Comparison of ENCODE assay signal across 22 cellular contexts in the genomic region with DNA sequence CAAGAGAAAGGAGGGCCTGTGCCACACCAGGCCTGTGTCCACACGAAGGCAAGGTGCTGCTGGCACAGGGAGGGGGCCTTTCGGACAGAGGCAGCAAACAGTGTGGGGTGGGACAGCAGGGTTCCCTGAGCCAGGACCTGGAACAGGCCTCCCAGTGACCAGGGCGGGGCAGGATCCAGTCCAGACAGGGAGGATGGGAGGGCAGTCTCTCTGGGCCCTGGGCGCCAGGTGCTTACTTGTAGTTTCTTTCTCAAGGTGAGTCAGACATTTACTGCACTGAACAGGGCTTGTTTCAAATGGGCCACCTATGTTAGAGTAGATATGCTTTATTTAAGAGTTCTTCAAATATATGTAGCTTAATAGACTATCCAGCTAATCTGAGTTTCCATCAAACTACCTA. TPM values are rescaled to one million over a fixed set of nuclear protein-coding genes. Genes with fewer than 3 reads are reported as not detected.
A peak's percentile ranks its signal among the peaks of the same experiment; 100 is the strongest.
DNase-seq lines count a peak whose midpoint lies in the region; ATAC-seq, FAIRE-seq and TF ChIP-seq lines count a peak whose summit lies in the region.
"Had no signal": no experiment of that assay in that cellular context is flagged by ENCODE, and none has a peak within 500 bp of the region (broad histone marks: within the 10 kb centered on the region; RNA-seq: fewer than 3 reads in every experiment).

No MANE protein-coding gene starts in this region.

- H3K36me3 Mint-ChIP-seq in activated CD8-positive, alpha-beta T cell treated with anti-CD3 and anti-CD28 coated beads, Interleukin-2, amount 10 ng/mL, durations not matched to agents 7 days and 5 days (ENCODE audit: low read depth): no peaks in the 10 kb centered on the region
- no peaks in the 10 kb centered on the region for H3K36me3 Mint-ChIP-seq in activated CD8-positive, alpha-beta T cell treated with anti-CD3 and anti-CD28 coated beads for 36 hours (ENCODE audit: low read depth)
- H3K36me3 Mint-ChIP-seq: CD8-positive, alpha-beta memory T cell had no signal

- WGBS in body of pancreas, 2 donors: 43 to 52% methylated on average over 4 of the region's 4 CpGs
- WGBS in hepatocyte (ENCODE audit: low lambda C conversion rate, missing lambda C conversion rate): 93% methylated on average over 4 of the region's 4 CpGs
- 42 to 72% (median 43%) methylated on average over 4 of the region's 4 CpGs for WGBS in small intestine, 3 donors

- no peak for TF ChIP-seq CTCF in activated CD8-positive, alpha-beta T cell treated with anti-CD3 and anti-CD28 coated beads for 36 hours (IDR thresholded peaks at IDR 0.05)
- TF ChIP-seq CTCF in body of pancreas (IDR thresholded peaks at IDR 0.05) (no peak), hepatocyte (IDR thresholded peaks at IDR 0.05; ENCODE audit: poor library complexity) (no peak)

- H3K4me2 ChIP-seq in hepatocyte: no peak overlapping the region
- H3K4me2 ChIP-seq: A549; BLaER1 treated with 17β-estradiol and CSF1 and Interleukin-3, amounts not matched to agents 10 nM and 100 nM had no signal

- ATAC-seq in activated CD8-positive, alpha-beta T cell treated with anti-CD3 and anti-CD28 coated beads, Interleukin-2, amount 10 ng/mL, durations not matched to agents 7 days and 5 days: no peak
- ATAC-seq in activated CD8-positive, alpha-beta T cell treated with anti-CD3 and anti-CD28 coated beads for 36 hours: no peak
- ATAC-seq in body of pancreas: peak; percentile 98
- no peak for ATAC-seq in GM21447 (IDR thresholded peaks at IDR 0.05; ENCODE audit: unreplicated experiment)
- ATAC-seq: A549 had no signal

- no peaks in the 10 kb centered on the region for H3K4me1 Mint-ChIP-seq in activated CD8-positive, alpha-beta T cell treated with anti-CD3 and anti-CD28 coated beads, Interleukin-2, amount 10 ng/mL, durations not matched to agents 7 days and 5 days (ENCODE audit: low read depth)
- no peaks in the 10 kb centered on the region for H3K4me1 Mint-ChIP-seq in activated CD8-positive, alpha-beta T cell treated with anti-CD3 and anti-CD28 coated beads for 36 hours (ENCODE audit: low read depth)
- H3K4me1 Mint-ChIP-seq: CD8-positive, alpha-beta memory T cell had no signal

- no peak for TF ChIP-seq POLR2A in body of pancreas (IDR thresholded peaks at IDR 0.05)

- H3K4me1 ChIP-seq in body of pancreas (peaks cover 12% of the 10 kb centered on the region), hepatocyte (ENCODE audit: insufficient read depth) (no peaks in the 10 kb centered on the region), small intestine (ENCODE audit: control insufficient read depth in 2 of 2, insufficient read depth in 1 of 2, low read depth in 1 of 2, low read length in 1 of 2) (no peaks in the 10 kb centered on the region)
- H3K4me1 ChIP-seq: A549, SJCRH30 had no signal

- H3K4me3 ChIP-seq in body of pancreas (no peak overlapping the region), hepatocyte (no peak overlapping the region), small intestine (ENCODE audit: low read depth in 1 of 2, low read length in 2 of 2) (no peak overlapping the region)
- H3K4me3 ChIP-seq: A549; BLaER1 treated with 17β-estradiol and CSF1 and Interleukin-3, amounts not matched to agents 10 nM and 100 nM; SJCRH30 had no signal

- no peak overlapping the region for H3K27ac Mint-ChIP-seq in activated CD8-positive, alpha-beta T cell treated with anti-CD3 and anti-CD28 coated beads, Interleukin-2, amount 10 ng/mL, durations not matched to agents 7 days and 5 days
- no peak overlapping the region for H3K27ac Mint-ChIP-seq in activated CD8-positive, alpha-beta T cell treated with anti-CD3 and anti-CD28 coated beads for 36 hours

- H2AFZ ChIP-seq in hepatocyte: no peak overlapping the region

- POLR2A ChIA-PET in activated CD8-positive, alpha-beta T cell treated with anti-CD3 and anti-CD28 coated beads, Interleukin-2, amount 10 ng/mL, durations not matched to agents 7 days and 5 days (lab: Charles Lee): no interaction called here
- POLR2A ChIA-PET in activated CD8-positive, alpha-beta T cell treated with anti-CD3 and anti-CD28 coated beads for 36 hours (lab: Charles Lee): no interaction called here

- H3K27me3 Mint-ChIP-seq in activated CD8-positive, alpha-beta T cell treated with anti-CD3 and anti-CD28 coated beads, Interleukin-2, amount 10 ng/mL, durations not matched to agents 7 days and 5 days (ENCODE audit: low read depth): peaks cover 6% of the 10 kb centered on the region
- H3K27me3 Mint-ChIP-seq in activated CD8-positive, alpha-beta T cell treated with anti-CD3 and anti-CD28 coated beads for 36 hours: peaks cover 3% of the 10 kb centered on the region

- H3K36me3 ChIP-seq in body of pancreas (replicated peaks in 1 of 2; ENCODE audit: insufficient read depth in 1 of 2, low read depth in 2 of 2): no peaks in the 10 kb centered on the region
- no peaks in the 10 kb centered on the region for H3K36me3 ChIP-seq in hepatocyte (replicated peaks; ENCODE audit: insufficient read depth, low read depth)
- no peaks in the 10 kb centered on the region for H3K36me3 ChIP-seq in small intestine (ENCODE audit: control insufficient read depth in 2 of 2, insufficient read depth in 2 of 2, low read length in 2 of 2)
- H3K36me3 ChIP-seq: BLaER1 treated with 17β-estradiol and CSF1 and Interleukin-3, amounts not matched to agents 10 nM and 100 nM; SJCRH30 had no signal

- intact Hi-C loops in activated CD8-positive, alpha-beta T cell treated with anti-CD3 and anti-CD28 coated beads for 36 hours (cut with micrococcal nuclease): no loop called here
- intact Hi-C loops in body of pancreas (cut with DNase I): no loop called here

- no peaks in the 10 kb centered on the region for H3K9me3 Mint-ChIP-seq in activated CD8-positive, alpha-beta T cell treated with anti-CD3 and anti-CD28 coated beads, Interleukin-2, amount 10 ng/mL, durations not matched to agents 7 days and 5 days (ENCODE audit: insufficient read depth)
- H3K9me3 Mint-ChIP-seq in activated CD8-positive, alpha-beta T cell treated with anti-CD3 and anti-CD28 coated beads for 36 hours: no peaks in the 10 kb centered on the region

- no peak overlapping the region for H3K4me3 Mint-ChIP-seq in activated CD8-positive, alpha-beta T cell treated with anti-CD3 and anti-CD28 coated beads, Interleukin-2, amount 10 ng/mL, durations not matched to agents 7 days and 5 days
- H3K4me3 Mint-ChIP-seq in activated CD8-positive, alpha-beta T cell treated with anti-CD3 and anti-CD28 coated beads for 36 hours: no peak overlapping the region
- H3K4me3 Mint-ChIP-seq: CD8-positive, alpha-beta memory T cell had no signal

- no peaks in the 10 kb centered on the region for H3K9me2 ChIP-seq in hepatocyte (replicated peaks; ENCODE audit: insufficient read depth)

- H3K27me3 ChIP-seq in body of pancreas: no peaks in the 10 kb centered on the region
- no peaks in the 10 kb centered on the region for H3K27me3 ChIP-seq in hepatocyte
- H3K27me3 ChIP-seq in small intestine (ENCODE audit: control insufficient read depth in 2 of 2, insufficient read depth in 2 of 2, low read length in 2 of 2): no peaks in the 10 kb centered on the region
- H3K27me3 ChIP-seq: BLaER1 treated with 17β-estradiol and CSF1 and Interleukin-3, amounts not matched to agents 10 nM and 100 nM; SJCRH30 had no signal

- H3K9me3 ChIP-seq in body of pancreas (no peaks in the 10 kb centered on the region), hepatocyte (ENCODE audit: low read depth) (no peaks in the 10 kb centered on the region), small intestine (ENCODE audit: control insufficient read depth, low read depth) (no peaks in the 10 kb centered on the region)
- H3K9me3 ChIP-seq: A549 had no signal

- CTCF ChIA-PET in activated CD8-positive, alpha-beta T cell treated with anti-CD3 and anti-CD28 coated beads, Interleukin-2, amount 10 ng/mL, durations not matched to agents 7 days and 5 days (lab: Charles Lee): no interaction called here
- CTCF ChIA-PET in activated CD8-positive, alpha-beta T cell treated with anti-CD3 and anti-CD28 coated beads for 36 hours (lab: Charles Lee): no interaction called here

- H3K27ac ChIP-seq in body of pancreas (peak overlapping the region; percentile 42 to 73 (median 55)), hepatocyte (no peak overlapping the region), small intestine (ENCODE audit: low read depth in 1 of 2, low read length in 1 of 2) (no peak overlapping the region)
- H3K27ac ChIP-seq: A549; BLaER1 treated with 17β-estradiol and CSF1 and Interleukin-3, amounts not matched to agents 10 nM and 100 nM; RWPE1; SJCRH30 had no signal

- H3K79me2 ChIP-seq in hepatocyte: no peaks in the 10 kb centered on the region

- FAIRE-seq in small intestine (lab: Jason Lieb, UNC): no peak
- FAIRE-seq: A549 had no signal

- peak; percentile 9 for DNase-seq in activated CD8-positive, alpha-beta T cell treated with anti-CD3 and anti-CD28 coated beads, Interleukin-2, amount 10 ng/mL, durations not matched to agents 7 days and 5 days
- DNase-seq in activated CD8-positive, alpha-beta T cell treated with anti-CD3 and anti-CD28 coated beads for 36 hours: no peak
- DNase-seq in body of pancreas (peak; percentile 75 to 96 (median 85)), hepatocyte (ENCODE audit: low spot score) (peak; percentile 38), small intestine (peak; percentile 39), DMS 273 (lab: John Stamatoyannopoulos, UW; ENCODE audit: unreplicated experiment) (no peak)
- DNase-seq in effector CD8-positive, alpha-beta T cell (lab: John Stamatoyannopoulos, UW): no peak
- DNase-seq: CD8-positive, alpha-beta memory T cell; HCEC 1CT; IMR-90; Karpas-422; MM.1S; NCI-H1105; NCI-H1694 treated with DMSO at 0.1 percent for 48 hours; NCI-H2171; NCI-H446; SJCRH30 had no signal

- H4K20me1 ChIP-seq in hepatocyte (ENCODE audit: insufficient read depth, poor library complexity, severe bottlenecking): no peaks in the 10 kb centered on the region
- H4K20me1 ChIP-seq: BLaER1 treated with 17β-estradiol and CSF1 and Interleukin-3, amounts not matched to agents 10 nM and 100 nM had no signal

RNA-seq across cellular contexts. Expression of a gene that starts 52.8 kb away (rescaled TPM):
- not detected for total RNA-seq in activated CD8-positive, alpha-beta T cell treated with anti-CD3 and anti-CD28 coated beads, Interleukin-2, amount 10 ng/mL, durations not matched to agents 7 days and 5 days
- not detected for total RNA-seq in activated CD8-positive, alpha-beta T cell treated with anti-CD3 and anti-CD28 coated beads for 36 hours
- total RNA-seq in body of pancreas: 1 to 10 TPM; 1.3 to 1.6 TPM
- total RNA-seq in hepatocyte: 0.07 and 0.16 TPM in 2 replicates
- polyA plus RNA-seq in hepatocyte: 0.06 TPM in 1 of 2 replicates, not detected in the other
- polyA plus RNA-seq in small intestine: 1 to 10 TPM in 1 of 3 donors, under 1 TPM in 2; under 0.01 to 9.6 (median under 0.01) TPM
- total RNA-seq: CD8-positive, alpha-beta memory T cell; HT1080; IMR-90 had no signal
- polyA plus RNA-seq: A549, IMR-90 had no signal

Comparison
In these comparisons a context has a peak if more than half of its experiments do, and no peak if none do; other contexts are left out.
1. DNase-seq: peak in activated CD8-positive, alpha-beta T cell treated with anti-CD3 and anti-CD28 coated beads, Interleukin-2, amount 10 ng/mL, durations not matched to agents 7 days and 5 days (single experiment), body of pancreas (4 of 4), hepatocyte (single experiment) and small intestine (single experiment); none in activated CD8-positive, alpha-beta T cell treated with anti-CD3 and anti-CD28 coated beads for 36 hours (single experiment), effector CD8-positive, alpha-beta T cell (single experiment) and DMS 273 (single experiment).
2. H3K27ac ChIP-seq: peak in body of pancreas (4 of 4); none in hepatocyte (single experiment) and small intestine (0 of 2).